41 cellular contexts compared by ENCODE assay signal in genomic region chr19:49111218-49111998, GRCh38. TPM values are rescaled to one million over a fixed set of nuclear protein-coding genes. Genes with fewer than 3 reads are reported as not detected.
DNase-seq lines count a peak whose midpoint lies in the region; ATAC-seq and TF ChIP-seq lines count a peak whose summit lies in the region.
"Had no signal": no experiment of that assay in that cellular context is flagged by ENCODE, and none has a peak within 500 bp of the region (broad histone marks: within the 10 kb centered on the region; RNA-seq: fewer than 3 reads in every experiment).

No MANE protein-coding gene starts in this region.

- no peaks in the 10 kb centered on the region for H3K9me3 ChIP-seq in cardiac muscle cell (ENCODE audit: low read depth)
- no peaks in the 10 kb centered on the region for H3K9me3 ChIP-seq in T-helper 17 cell (ENCODE audit: control insufficient read depth, low read length, poor library complexity, severe bottlenecking)

- H3K36me3 ChIP-seq in cardiac muscle cell: peaks cover 25% of the 10 kb centered on the region

- H3K27me3 Mint-ChIP-seq in T-helper 17 cell: no peaks in the 10 kb centered on the region
- H3K27me3 Mint-ChIP-seq in glutamatergic neuron (ENCODE audit: unreplicated experiment): peaks cover 18% of the 10 kb centered on the region
- H3K27me3 Mint-ChIP-seq: activated CD4-positive, alpha-beta T cell treated with anti-CD3 and anti-CD28 coated beads, Interleukin-2, amount 10 ng/mL, durations not matched to agents 24 days and 14 days; CD8-positive, alpha-beta memory T cell; natural killer cell treated with Interleukin-12 subunit alpha and Interleukin-12 subunit beta and Interleukin-15 and Interleukin-18, amount 100 ng/mL, for 72 hours had no signal

- peaks cover 6% of the 10 kb centered on the region for H3K36me3 Mint-ChIP-seq in T-helper 17 cell (ENCODE audit: low read depth)
- H3K36me3 Mint-ChIP-seq in glutamatergic neuron (ENCODE audit: unreplicated experiment): peaks cover 8% of the 10 kb centered on the region

- H3K4me1 ChIP-seq in cardiac muscle cell (ENCODE audit: low read depth): peaks cover 49% of the 10 kb centered on the region

- peaks cover 12% of the 10 kb centered on the region for H3K9me3 Mint-ChIP-seq in glutamatergic neuron (ENCODE audit: unreplicated experiment)
- H3K9me3 Mint-ChIP-seq: activated CD4-positive, alpha-beta T cell treated with anti-CD3 and anti-CD28 coated beads, Interleukin-2, amount 10 ng/mL, durations not matched to agents 24 days and 14 days; activated naive CD4-positive, alpha-beta T cell treated with anti-CD3 and anti-CD28 coated beads, Interleukin-2, amount 50 U/mL, for 72 hours; CD8-positive, alpha-beta memory T cell; GM23338; natural killer cell treated with Interleukin-12 subunit alpha and Interleukin-12 subunit beta and Interleukin-15 and Interleukin-18, amount 100 ng/mL, for 72 hours had no signal

- no peaks in the 10 kb centered on the region for H3K27me3 ChIP-seq in cardiac muscle cell

- ATAC-seq in T-helper 17 cell (no peak), HG03571 (IDR thresholded peaks at IDR 0.05; ENCODE audit: unreplicated experiment) (no peak)
- ATAC-seq: activated naive CD4-positive, alpha-beta T cell treated with anti-CD3 and anti-CD28 coated beads, Interleukin-2, amount 50 U/mL, for 72 hours; GM23338; left colon; natural killer cell treated with Interleukin-12 subunit alpha and Interleukin-12 subunit beta and Interleukin-15 and Interleukin-18, amount 100 ng/mL, for 72 hours; Right ventricle myocardium inferior; SK-N-SH treated with all-trans-retinoic acid at 6 μM for 48 hours; stimulated activated naive CD8-positive, alpha-beta T cell treated with anti-CD3 and anti-CD28 coated beads, Interleukin-15, Interleukin-2, amounts not matched to agents 100 U/mL and 50 U/mL, for 24 hours had no signal

- peak overlapping the region; percentile 83 for H3K27ac ChIP-seq in cardiac muscle cell

- DNase-seq in cardiac muscle cell (ENCODE audit: low read depth in 1 of 2, low spot score in 1 of 2) (no peak), cardiac septum (ENCODE audit: low spot score) (no peak), T-helper 17 cell (no peak), glutamatergic neuron (no peak), OCI-M2 (lab: John Stamatoyannopoulos, UW; ENCODE audit: unreplicated experiment) (no peak), NCI-H2227 treated with DMSO at 0.1 percent for 48 hours (lab: John Stamatoyannopoulos, UW) (no peak)
- DNase-seq in stimulated activated CD4-positive, alpha-beta T cell treated with anti-CD3 and anti-CD28 coated beads, Interleukin-4, amount 100 ng/mL, for 1 hour: no peak
- DNase-seq: activated CD4-positive, alpha-beta T cell treated with anti-CD3 and anti-CD28 coated beads, Interleukin-2, amount 10 ng/mL, durations not matched to agents 24 days and 14 days; activated effector memory CD4-positive, alpha-beta T cell treated with Interleukin-2 at 50 U/mL for 16 hours; activated T-cell treated with anti-CD3 and anti-CD28 coated beads, Interleukin-2, amount 50 U/mL, for 1 hour; aorta; CD8-positive, alpha-beta memory T cell; central memory CD4-positive, alpha-beta T cell; DMS 273 treated with DMSO at 0.1 percent for 48 hours; EL; erythroblast; KG1; left colon; NCI-H1105 treated with DMSO at 0.1 percent for 48 hours; NCI-H1930; NCI-H2171 treated with DMSO at 0.1 percent for 48 hours; NCI-H524 treated with DMSO at 0.1 percent for 48 hours; NK-92 treated with Interleukin-12 subunit alpha and Interleukin-12 subunit beta, amount 100 ng/mL, for 24 hours; retina; small intestine; stimulated activated CD4-positive, alpha-beta T cell treated with anti-CD3 and anti-CD28 coated beads, Interleukin-1b, Interleukin-23, amount 100 ng/mL, for 48 hours; stimulated activated naive CD8-positive, alpha-beta T cell treated with anti-CD3 and anti-CD28 coated beads, Interleukin-15, Interleukin-2, amounts not matched to agents 100 U/mL and 50 U/mL, for 24 hours had no signal

- TF ChIP-seq CTCF in cardiac muscle cell (IDR thresholded peaks at IDR 0.05; ENCODE audit: low read depth, low read length): no peak
- TF ChIP-seq CTCF in glutamatergic neuron (IDR thresholded peaks at IDR 0.05; ENCODE audit: partially characterized antibody, unreplicated experiment): no peak

- no peak overlapping the region for H3K4me3 ChIP-seq in cardiac muscle cell
- H3K4me3 ChIP-seq: GM23338 had no signal

- H3K27ac Mint-ChIP-seq in T-helper 17 cell (no peak overlapping the region), glutamatergic neuron (ENCODE audit: unreplicated experiment) (peak overlapping the region; percentile 17)
- H3K27ac Mint-ChIP-seq: activated CD4-positive, alpha-beta T cell treated with anti-CD3 and anti-CD28 coated beads, Interleukin-2, amount 10 ng/mL, durations not matched to agents 24 days and 14 days; activated naive CD4-positive, alpha-beta T cell treated with anti-CD3 and anti-CD28 coated beads, Interleukin-2, amount 50 U/mL, for 72 hours; dendritic cell treated with granulocyte-macrophage colony-stimulating factor and Interleukin-4, amounts not matched to agents 40 ng/mL and 50 ng/mL, for 4 days; GM23338; natural killer cell treated with Interleukin-12 subunit alpha and Interleukin-12 subunit beta and Interleukin-15 and Interleukin-18, amount 100 ng/mL, for 72 hours had no signal

- intact Hi-C loops in cardiac septum (cut with DNase I): no loop called here

- H3K4me1 Mint-ChIP-seq in T-helper 17 cell (peaks cover 20% of the 10 kb centered on the region), glutamatergic neuron (ENCODE audit: low read depth, unreplicated experiment) (peaks cover 24% of the 10 kb centered on the region)

- H3K4me3 Mint-ChIP-seq in T-helper 17 cell (peak overlapping the region; percentile 7), glutamatergic neuron (ENCODE audit: unreplicated experiment) (no peak overlapping the region)
- H3K4me3 Mint-ChIP-seq: activated CD4-positive, alpha-beta T cell treated with anti-CD3 and anti-CD28 coated beads, Interleukin-2, amount 10 ng/mL, durations not matched to agents 24 days and 14 days; dendritic cell treated with granulocyte-macrophage colony-stimulating factor and Interleukin-4, amounts not matched to agents 40 ng/mL and 50 ng/mL, for 4 days; GM23338; natural killer cell treated with Interleukin-12 subunit alpha and Interleukin-12 subunit beta and Interleukin-15 and Interleukin-18, amount 100 ng/mL, for 72 hours had no signal

RNA-seq across cellular contexts. Expression of gene LIN7B, which starts 2.8 kb away (rescaled TPM):
- total RNA-seq in cardiac muscle cell (20.0 and 24.5 TPM in 2 replicates), cardiac septum (24.7 TPM), T-helper 17 cell (1 to 10 TPM; 4.7 to 5.2 TPM), glutamatergic neuron (ENCODE audit: unreplicated experiment) (32.6 TPM)
- polyA plus RNA-seq in cardiac muscle cell: 34.6 and 37.8 TPM in 2 replicates

RNA-seq across cellular contexts. Expression of gene C19orf73, which starts 7.5 kb away (rescaled TPM):
- total RNA-seq in cardiac muscle cell: 2.1 and 12.5 TPM in 2 replicates
- 3.7 and 9.6 TPM in 2 replicates for polyA plus RNA-seq in cardiac muscle cell
- total RNA-seq in cardiac septum: 1.0 TPM
- 1 to 10 TPM; 3.6 to 3.9 TPM for total RNA-seq in T-helper 17 cell
- total RNA-seq in glutamatergic neuron (ENCODE audit: unreplicated experiment): 3.2 TPM
- total RNA-seq: urinary bladder had no signal

RNA-seq across cellular contexts. Expression of gene PPFIA3, which starts 7.9 kb away (rescaled TPM):
- 27.3 and 30.4 TPM in 2 replicates for total RNA-seq in cardiac muscle cell
- polyA plus RNA-seq in cardiac muscle cell: 29.3 and 32.5 TPM in 2 replicates
- 10.1 TPM for total RNA-seq in cardiac septum
- 1 to 10 TPM; 2.6 to 3.9 TPM for total RNA-seq in T-helper 17 cell
- total RNA-seq in glutamatergic neuron (ENCODE audit: unreplicated experiment): 104 TPM

RNA-seq across cellular contexts. Expression of gene SNRNP70, which starts 26.2 kb away (rescaled TPM):
- total RNA-seq in cardiac muscle cell (396 and 598 TPM in 2 replicates), cardiac septum (137 TPM), T-helper 17 cell (100 to 1,000 TPM; 352 to 394 TPM), glutamatergic neuron (ENCODE audit: unreplicated experiment) (300 TPM)
- polyA plus RNA-seq in cardiac muscle cell: 470 and 492 TPM in 2 replicates

RNA-seq across cellular contexts. Expression of gene KCNA7, which starts 38.9 kb away (rescaled TPM):
- total RNA-seq in cardiac muscle cell (1.1 and 2.3 TPM in 2 replicates), cardiac septum (0.27 TPM), T-helper 17 cell (not detected), glutamatergic neuron (ENCODE audit: unreplicated experiment) (not detected)
- 1.3 and 1.6 TPM in 2 replicates for polyA plus RNA-seq in cardiac muscle cell
- total RNA-seq: activated CD4-positive, alpha-beta T cell treated with anti-CD3 and anti-CD28 coated beads, Interleukin-2, amount 10 ng/mL, durations not matched to agents 24 days and 14 days; activated naive CD4-positive, alpha-beta T cell treated with anti-CD3 and anti-CD28 coated beads, Interleukin-2, amount 50 U/mL, for 72 hours; aorta; CD8-positive, alpha-beta memory T cell; GM23338; HT1080; left colon; lung microvascular endothelial cell; MCF 10A; mucosa of gallbladder; natural killer cell treated with Interleukin-12 subunit alpha and Interleukin-12 subunit beta and Interleukin-15 and Interleukin-18, amount 100 ng/mL, for 72 hours; osteocyte; temporal lobe; urinary bladder had no signal
- polyA plus RNA-seq: aorta; CD8-positive, alpha-beta memory T cell; small intestine; urinary bladder had no signal
